In the genomic region with DNA sequence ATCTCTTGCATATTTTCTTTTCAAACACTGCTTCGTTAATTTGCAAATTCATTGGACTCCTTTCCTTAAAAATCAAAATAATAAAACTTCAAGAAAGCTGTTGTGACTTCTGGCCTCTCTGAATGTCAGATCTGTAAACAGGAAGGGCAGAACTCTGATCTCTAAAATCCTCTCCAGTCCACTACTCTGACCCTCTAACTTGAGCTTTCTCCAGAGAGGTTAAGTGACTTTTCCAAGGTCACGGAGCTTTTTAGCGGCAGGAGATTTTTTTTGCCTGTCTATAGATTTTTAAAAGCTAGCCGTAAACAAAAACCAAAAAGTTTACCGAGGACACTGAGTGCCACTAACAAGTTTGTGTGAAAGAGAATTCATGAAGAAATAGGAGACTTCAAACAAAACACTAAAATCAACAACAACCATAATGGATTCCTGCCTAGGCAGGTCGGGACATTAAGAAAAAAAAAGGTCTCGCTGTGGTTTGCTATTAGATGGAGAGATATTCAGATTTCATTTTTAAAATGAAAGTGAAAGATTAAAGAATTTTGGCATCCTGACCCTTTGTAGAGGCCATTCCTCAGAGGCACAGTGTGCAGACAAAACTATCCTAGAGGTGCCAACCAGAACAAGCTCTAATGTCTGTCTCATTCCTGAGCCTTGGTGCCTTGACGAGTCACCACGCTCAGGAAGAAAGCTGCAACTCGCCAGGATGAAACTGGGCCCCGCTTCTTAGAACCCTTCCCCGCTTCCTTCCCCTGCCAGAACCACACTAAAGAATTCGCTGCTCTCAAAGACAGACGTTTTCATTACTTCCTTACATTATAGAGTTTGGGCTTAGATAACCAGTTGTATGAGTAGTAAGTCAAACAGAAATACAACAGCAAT, we compare ENCODE assay signal across 8 cellular contexts.
DNase-seq lines count a peak whose midpoint lies in the region; ATAC-seq and TF ChIP-seq lines count a peak whose summit lies in the region.

No MANE protein-coding gene starts in this region.

- H3K27ac ChIP-seq in OCI-LY3 (ENCODE audit: low read length): peak overlapping the region; percentile 86

- H3K9ac ChIP-seq in OCI-LY3 (ENCODE audit: low read length): peak overlapping the region; percentile 79

- H3K36me3 ChIP-seq in OCI-LY3 (replicated peaks; ENCODE audit: low read depth, low read length): no peaks in the 10 kb centered on the region

- DNase-seq in EL (peak; percentile 61), cardiac fibroblast (ENCODE audit: low read depth in 2 of 2) (peak; percentile 70 to 71), medulla oblongata (ENCODE audit: extremely low spot score) (peak; percentile 58), SHP77 treated with DMSO at 0.1 percent for 48 hours (lab: John Stamatoyannopoulos, UW) (no peak), T-helper 9 cell (no peak)

- peak overlapping the region; percentile 54 for H2AFZ ChIP-seq in OCI-LY3 (ENCODE audit: low read depth, low read length)

- H3K79me2 ChIP-seq in OCI-LY3 (ENCODE audit: low read length): peaks cover 11% of the 10 kb centered on the region; the same call in 1 of the 2 replicates

- no peaks in the 10 kb centered on the region for H3K9me3 ChIP-seq in OCI-LY3 (ENCODE audit: insufficient read depth, low read length)

- TF ChIP-seq CTCF in OCI-LY3 (IDR thresholded peaks at IDR 0.05; ENCODE audit: low read depth, low read length): no peak
- no peak for TF ChIP-seq CTCF in cardiac fibroblast (IDR thresholded peaks at IDR 0.05; ENCODE audit: low read depth, low read length)

- no peaks in the 10 kb centered on the region for H4K20me1 ChIP-seq in OCI-LY3 (ENCODE audit: insufficient read depth, low read length)

- H3K4me2 ChIP-seq in OCI-LY3 (ENCODE audit: low read length): peak overlapping the region; percentile 93

- H3K4me3 ChIP-seq in OCI-LY3 (ENCODE audit: low read length) (peak overlapping the region; percentile 74), cardiac fibroblast (replicated peaks in 1 of 2; ENCODE audit: low read depth in 2 of 2, low read length in 2 of 2) (peak overlapping the region in 1 of 2 donors; percentile 44)

- no peaks in the 10 kb centered on the region for H3K27me3 ChIP-seq in OCI-LY3 (ENCODE audit: low read depth, low read length)

- no peak for ATAC-seq in HG02798 (IDR thresholded peaks at IDR 0.05; ENCODE audit: poor library complexity, unreplicated experiment)
- ATAC-seq in HG03135 (IDR thresholded peaks at IDR 0.05; ENCODE audit: unreplicated experiment): no peak

- peaks cover 38% of the 10 kb centered on the region for H3K4me1 ChIP-seq in OCI-LY3 (ENCODE audit: low read length)

Comparison
In these comparisons a context has a peak if more than half of its experiments do, and no peak if none do; other contexts are left out.
1. DNase-seq: peak in EL (single experiment), cardiac fibroblast (2 of 2) and medulla oblongata (single experiment); none in SHP77 treated with DMSO at 0.1 percent for 48 hours (single experiment) and T-helper 9 cell (single experiment).